Comparison of ENCODE assay signal across 29 cellular contexts in genomic region chr3:78801923-78802587, GRCh38.
DNase-seq lines count a peak whose midpoint lies in the region; ATAC-seq, FAIRE-seq and TF ChIP-seq lines count a peak whose summit lies in the region.
"Had no signal": no experiment of that assay in that cellular context is flagged by ENCODE, and none has a peak within 500 bp of the region (broad histone marks: within the 10 kb centered on the region; RNA-seq: fewer than 3 reads in every experiment).

No MANE protein-coding gene starts in this region.

- H3K36me3 ChIP-seq in bronchial epithelial cell (ENCODE audit: control insufficient read depth, insufficient read depth, low read length) (no peaks in the 10 kb centered on the region), mesodermal cell (ENCODE audit: control insufficient read depth, insufficient read depth, low read length) (no peaks in the 10 kb centered on the region)

- ATAC-seq in HG02938 (IDR thresholded peaks at IDR 0.05; ENCODE audit: unreplicated experiment), result peak; percentile 73
- ATAC-seq: activated CD8-positive, alpha-beta memory T cell treated with anti-CD3 and anti-CD28 coated beads, Interleukin-2, amount 10 ng/mL, durations not matched to agents 7 days and 5 days; K562; stimulated activated naive B cell treated with anti-CD40 and anti-IgM and Interleukin-4, amounts not matched to agents 10 μg/mL and 1 μg/mL and 100 μg/mL, for 72 hours had no signal

- DNase-seq in GM12865 (ENCODE audit: low read depth) (peak; percentile 29), bronchial epithelial cell (ENCODE audit: low read depth) (peak; percentile 25), kidney tubule cell (ENCODE audit: low spot score) (no peak), GM19240 (ENCODE audit: insufficient read length, low spot score) (no peak), NCI-H2227 treated with DMSO at 0.1 percent for 48 hours (lab: John Stamatoyannopoulos, UW) (no peak)
- no peak for DNase-seq in stimulated activated CD4-positive, alpha-beta T cell treated with anti-CD3 and anti-CD28 coated beads, Interleukin-4, amount 100 ng/mL, for 1 hour
- DNase-seq: activated B cell treated with CpG ODN at 0.5 μM for 24 hours; activated CD4-positive, alpha-beta T cell treated with anti-CD3 and anti-CD28 coated beads, Interleukin-2, amount 50 U/mL, for 4 hours; activated CD8-positive, alpha-beta memory T cell treated with anti-CD3 and anti-CD28 coated beads, Interleukin-2, amount 10 ng/mL, durations not matched to agents 7 days and 5 days; activated gamma-delta T cell treated with Interleukin-2 at 50 U/mL for 16 hours; activated naive CD8-positive, alpha-beta T cell treated with anti-CD3 and anti-CD28 coated beads, Interleukin-2, amount 10 ng/mL, durations not matched to agents 7 days and 5 days; activated T-cell treated with anti-CD3 and anti-CD28 coated beads, Interleukin-2, amount 50 U/mL, for 48 hours; AML-193; caudate nucleus; CD4-positive, alpha-beta T cell; effector CD8-positive, alpha-beta T cell; erythroblast; kidney; NCI-H1092 treated with DMSO at 0.1 percent for 48 hours; NCI-H1694 treated with DMSO at 0.1 percent for 48 hours; NCI-H510A; stimulated activated naive B cell treated with anti-CD40 and anti-IgM and Interleukin-4, amounts not matched to agents 10 μg/mL and 1 μg/mL and 100 μg/mL, for 72 hours; testis had no signal

- no peak for FAIRE-seq in bronchial epithelial cell (lab: Jason Lieb, UNC)
- FAIRE-seq: astrocyte, K562 had no signal

- H3K4me3 ChIP-seq in GM12865 (ENCODE audit: low read depth, low read length) (no peak overlapping the region), bronchial epithelial cell (ENCODE audit: low read depth, low read length) (no peak overlapping the region), mesodermal cell (ENCODE audit: extremely low read depth, insufficient read depth, low read length, poor library complexity, severe bottlenecking) (no peak overlapping the region)
- H3K4me3 ChIP-seq: coronary artery, K562, testis had no signal

- H3K9me3 ChIP-seq in mesodermal cell (ENCODE audit: control insufficient read depth, low read length), result no peaks in the 10 kb centered on the region
- H3K9me3 ChIP-seq: testis had no signal

- H3K27ac ChIP-seq in mesodermal cell (ENCODE audit: low read depth, low read length, severe bottlenecking), result peak overlapping the region; percentile 31
- H3K27ac ChIP-seq: coronary artery, RWPE1, testis had no signal

- peaks cover 4% of the 10 kb centered on the region for H3K4me1 ChIP-seq in mesodermal cell (ENCODE audit: control insufficient read depth, insufficient read depth, low read length, poor library complexity, severe bottlenecking)
- H3K4me1 ChIP-seq: testis had no signal

- no peak for TF ChIP-seq CTCF in GM12865 (IDR thresholded peaks at IDR 0.05; ENCODE audit: insufficient read depth, low read depth, low read length, missing control alignments)
- TF ChIP-seq CTCF in bronchial epithelial cell (IDR thresholded peaks at IDR 0.05; ENCODE audit: insufficient read depth, low read length, severe bottlenecking), result no peak

- no peaks in the 10 kb centered on the region for H3K27me3 ChIP-seq in bronchial epithelial cell (ENCODE audit: control insufficient read depth, insufficient read depth, low read length)
- H3K27me3 ChIP-seq: testis had no signal

Comparison
In these comparisons a context has a peak if more than half of its experiments do, and no peak if none do; other contexts are left out.
1. DNase-seq: peak in GM12865 (single experiment) and bronchial epithelial cell (single experiment); none in stimulated activated CD4-positive, alpha-beta T cell treated with anti-CD3 and anti-CD28 coated beads, Interleukin-4, amount 100 ng/mL, for 1 hour (single experiment), kidney tubule cell (single experiment), GM19240 (single experiment) and NCI-H2227 treated with DMSO at 0.1 percent for 48 hours (single experiment).